In the genomic region with DNA sequence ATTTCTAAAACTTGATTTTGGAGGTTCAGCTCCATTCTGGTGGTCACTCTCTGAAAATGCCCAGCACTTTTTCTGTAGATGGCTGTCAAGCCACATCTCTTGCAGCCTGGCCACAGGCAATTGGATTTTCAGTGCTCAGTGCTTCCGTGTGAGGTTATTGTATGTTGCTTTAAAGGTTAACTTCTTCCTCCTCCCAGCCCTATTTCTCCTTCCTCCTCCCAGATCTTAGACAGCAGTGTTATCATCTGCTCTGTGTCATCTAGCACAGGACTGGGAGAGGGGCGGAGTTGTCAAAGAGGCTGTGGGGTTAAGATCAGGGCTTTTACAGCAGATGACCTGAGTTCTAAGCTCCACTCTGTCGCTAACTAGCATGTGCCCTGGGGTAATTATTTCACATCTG, we compare ENCODE assay signal across 21 cellular contexts.
DNase-seq lines count a peak whose midpoint lies in the region; ATAC-seq and TF ChIP-seq lines count a peak whose summit lies in the region.
"Had no signal": no experiment of that assay in that cellular context is flagged by ENCODE, and none has a peak within 500 bp of the region (broad histone marks: within the 10 kb centered on the region; RNA-seq: fewer than 3 reads in every experiment).

No MANE protein-coding gene starts in this region.

- intact Hi-C loops in mucosa of descending colon (cut with DNase I, micrococcal nuclease) = no loop called here

- TF ChIP-seq CTCF in mucosa of descending colon (IDR thresholded peaks at IDR 0.05) = no peak

- no peaks in the 10 kb centered on the region for H3K4me1 ChIP-seq in mucosa of descending colon (ENCODE audit: low read depth)

- H3K4me3 ChIP-seq in mucosa of descending colon = no peak overlapping the region
- H3K4me3 ChIP-seq: GM12878, GM23338 had no signal

- DNase-seq in GF-D8 (lab: John Stamatoyannopoulos, UW) (peak; percentile 31), NOMO-1 (lab: John Stamatoyannopoulos, UW; ENCODE audit: unreplicated experiment in 2 of 2) (peak; percentile 68 to 79), SKM-1 treated with dmso at 0.1 percent for 144 hours (lab: John Stamatoyannopoulos, UW; ENCODE audit: unreplicated experiment) (peak; percentile 9), mucosa of descending colon (no peak), NCI-H446 (lab: John Stamatoyannopoulos, UW) (no peak), NCI-H2227 treated with DMSO at 0.1 percent for 48 hours (lab: John Stamatoyannopoulos, UW) (no peak), NCI-H146 (lab: John Stamatoyannopoulos, UW) (no peak)
- DNase-seq: ACHN; AML-193; CD8-positive, alpha-beta T cell; DND-41; KG1; NCI-H1105 treated with DMSO at 0.1 percent for 48 hours; NCI-H187; NCI-H774; SHP77; SW 1271 had no signal

- ATAC-seq in mucosa of descending colon (peak; percentile 15), GM19351 (IDR thresholded peaks at IDR 0.05; ENCODE audit: unreplicated experiment) (no peak)
- ATAC-seq: CD8-positive, alpha-beta T cell; GM12878; GM23338; HCT116 had no signal

- no peaks in the 10 kb centered on the region for H3K9me3 ChIP-seq in mucosa of descending colon

- H3K36me3 ChIP-seq in mucosa of descending colon (ENCODE audit: low read depth) = no peaks in the 10 kb centered on the region

Comparison
In these comparisons a context has a peak if more than half of its experiments do, and no peak if none do; other contexts are left out.
1. DNase-seq: peak in GF-D8 (single experiment), NOMO-1 (2 of 2) and SKM-1 treated with dmso at 0.1 percent for 144 hours (single experiment); none in mucosa of descending colon (0 of 3), NCI-H446 (0 of 2), NCI-H2227 treated with DMSO at 0.1 percent for 48 hours (single experiment) and NCI-H146 (single experiment).